ENCODE assay signal across 22 cellular contexts in the genomic region with DNA sequence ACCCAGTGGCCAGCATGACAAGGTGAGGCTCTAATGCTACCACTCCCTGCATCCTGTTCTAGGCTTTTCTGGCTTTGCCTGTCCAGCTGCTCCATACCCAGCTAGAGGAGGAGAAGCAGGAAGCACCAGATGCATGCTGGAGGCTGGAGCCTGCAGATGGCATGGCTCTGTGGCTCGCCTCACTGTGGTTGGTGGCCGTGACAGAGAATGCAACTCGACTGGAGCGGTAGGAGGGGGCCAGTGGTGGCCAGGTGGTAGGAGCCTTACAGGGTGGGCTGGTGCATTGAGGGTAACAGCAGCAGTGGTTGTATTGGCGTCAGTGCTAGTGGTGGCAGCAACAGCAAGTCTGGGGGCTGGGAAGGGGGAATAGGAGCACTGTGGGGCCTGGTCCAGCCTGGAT.
"Had no signal": no experiment of that assay in that cellular context is flagged by ENCODE, and none has a peak within 500 bp of the region (broad histone marks: within the 10 kb centered on the region; RNA-seq: fewer than 3 reads in every experiment).

No MANE protein-coding gene starts in this region.

- H3K4me3 Mint-ChIP-seq: endodermal cell; naive thymus-derived CD8-positive, alpha-beta T cell; neural crest cell; stimulated activated memory B cell treated with anti-CD40 and anti-IgM and Interleukin-4, amounts not matched to agents 10 μg/mL and 1 μg/mL and 100 μg/mL, for 72 hours; type B pancreatic cell had no signal

- H3K9ac ChIP-seq: parathyroid adenoma had no signal

- H3K4me3 ChIP-seq: dorsolateral prefrontal cortex, gastrocnemius medialis, lower lobe of right lung, skin epidermis, spleen, testis, tibial artery had no signal

- H3K27me3 Mint-ChIP-seq: progenitor cell of endocrine pancreas, type B pancreatic cell had no signal

- H3K4me1 ChIP-seq: gastrocnemius medialis, lower lobe of right lung, parathyroid adenoma, spleen, testis, tibial artery had no signal

- ATAC-seq: esophagus mucosa; gastrocnemius medialis; left ventricle myocardium superior; naive thymus-derived CD8-positive, alpha-beta T cell; stimulated activated naive CD8-positive, alpha-beta T cell treated with anti-CD3 and anti-CD28 coated beads, Interleukin-15, Interleukin-2, amounts not matched to agents 100 U/mL and 50 U/mL, for 24 hours had no signal

- H3K36me3 Mint-ChIP-seq: stimulated activated memory B cell treated with anti-CD40 and anti-IgM and Interleukin-4, amounts not matched to agents 10 μg/mL and 1 μg/mL and 100 μg/mL, for 72 hours; type B pancreatic cell had no signal

- H3K4me1 Mint-ChIP-seq: endodermal cell; naive thymus-derived CD8-positive, alpha-beta T cell; neural crest cell; stimulated activated memory B cell treated with anti-CD40 and anti-IgM and Interleukin-4, amounts not matched to agents 10 μg/mL and 1 μg/mL and 100 μg/mL, for 72 hours had no signal

- H3K36me3 ChIP-seq: gastrocnemius medialis, lower lobe of right lung, spleen, tibial artery had no signal

- H3K9me3 ChIP-seq: gastrocnemius medialis, lower lobe of right lung, testis had no signal

- H3K27me3 ChIP-seq: gastrocnemius medialis, spleen, testis had no signal

- DNase-seq: dorsolateral prefrontal cortex; effector CD8-positive, alpha-beta T cell; endodermal cell; foreskin fibroblast; gastrocnemius medialis; left ventricle myocardium superior; lower lobe of right lung; naive thymus-derived CD8-positive, alpha-beta T cell; spleen; stimulated activated CD4-positive, alpha-beta T cell treated with anti-CD3 and anti-CD28 coated beads, Interleukin-4, amount 100 ng/mL, for 4 hours; stimulated activated naive CD8-positive, alpha-beta T cell treated with anti-CD3 and anti-CD28 coated beads, Interleukin-15, Interleukin-2, amounts not matched to agents 100 U/mL and 50 U/mL, for 24 hours; substantia nigra; testis; tibial artery had no signal

- H2AFZ ChIP-seq: parathyroid adenoma had no signal

- H3K27ac Mint-ChIP-seq: endodermal cell; naive thymus-derived CD8-positive, alpha-beta T cell; progenitor cell of endocrine pancreas; stimulated activated memory B cell treated with anti-CD40 and anti-IgM and Interleukin-4, amounts not matched to agents 10 μg/mL and 1 μg/mL and 100 μg/mL, for 72 hours; type B pancreatic cell had no signal

- H3K27ac ChIP-seq: dorsolateral prefrontal cortex, epithelial cell of prostate, gastrocnemius medialis, lower lobe of right lung, parathyroid adenoma, skin epidermis, spleen, testis, tibial artery had no signal
